21 cellular contexts compared by ENCODE assay signal in genomic region chr10:86018735-86019058, GRCh38.
"Had no signal": no experiment of that assay in that cellular context is flagged by ENCODE, and none has a peak within 500 bp of the region (broad histone marks: within the 10 kb centered on the region; RNA-seq: fewer than 3 reads in every experiment).

No MANE protein-coding gene starts in this region.

- H2AFZ ChIP-seq: parathyroid adenoma had no signal

- H3K27ac Mint-ChIP-seq: activated CD4-positive, alpha-beta memory T cell treated with anti-CD3 and anti-CD28 coated beads for 36 hours; activated T-helper 1 cell treated with anti-CD3 and anti-CD28 coated beads, Interleukin-12 subunit alpha, Interleukin-12 subunit beta, Interleukin-2, Interleukin-4 antibody, amounts not matched to agents 30 ng/mL and 10 ng/mL and 1 ng/mL, durations not matched to agents 14 hours and 24 hours and 36 hours; brain; natural killer cell treated with Interleukin-12 subunit alpha and Interleukin-12 subunit beta and Interleukin-15 and Interleukin-18, amount 100 ng/mL, for 72 hours; stimulated activated naive CD8-positive, alpha-beta T cell treated with anti-CD3 and anti-CD28 coated beads, Interleukin-15, Interleukin-2, amounts not matched to agents 100 ng/mL and 50 ng/mL, for 24 hours; T-helper 17 cell had no signal

- H3K36me3 ChIP-seq: colonic mucosa, esophagus muscularis mucosa, gastrocnemius medialis, right lobe of liver, tibial artery had no signal

- H3K79me2 ChIP-seq: parathyroid adenoma had no signal

- H3K27me3 ChIP-seq: colonic mucosa, esophagus muscularis mucosa, gastrocnemius medialis, right lobe of liver, tibial artery had no signal

- ATAC-seq: natural killer cell treated with Interleukin-12 subunit alpha and Interleukin-12 subunit beta and Interleukin-15 and Interleukin-18, amount 100 ng/mL, for 72 hours; right lobe of liver; T-helper 17 cell had no signal

- H3K9ac ChIP-seq: parathyroid adenoma had no signal

- H3K9me3 Mint-ChIP-seq: activated CD4-positive, alpha-beta memory T cell treated with anti-CD3 and anti-CD28 coated beads for 36 hours; activated T-helper 1 cell treated with anti-CD3 and anti-CD28 coated beads, Interleukin-12 subunit alpha, Interleukin-12 subunit beta, Interleukin-2, Interleukin-4 antibody, amounts not matched to agents 30 ng/mL and 10 ng/mL and 1 ng/mL, durations not matched to agents 14 hours and 24 hours and 36 hours; brain; natural killer cell treated with Interleukin-12 subunit alpha and Interleukin-12 subunit beta and Interleukin-15 and Interleukin-18, amount 100 ng/mL, for 72 hours; stimulated activated naive CD8-positive, alpha-beta T cell treated with anti-CD3 and anti-CD28 coated beads, Interleukin-15, Interleukin-2, amounts not matched to agents 100 ng/mL and 50 ng/mL, for 24 hours had no signal

- H3K4me1 ChIP-seq: colonic mucosa, parathyroid adenoma, right lobe of liver, tibial artery had no signal

- DNase-seq: activated CD4-positive, alpha-beta memory T cell treated with anti-CD3 and anti-CD28 coated beads for 36 hours; activated CD4-positive, alpha-beta T cell treated with anti-CD3 and anti-CD28 coated beads for 48 hours; activated gamma-delta T cell; activated naive CD4-positive, alpha-beta T cell treated with anti-CD3 and anti-CD28 coated beads, Interleukin-2, amount 50 U/mL, for 16 hours; activated T-cell treated with anti-CD3 and anti-CD28 coated beads for 4 hours; central memory CD4-positive, alpha-beta T cell; colonic mucosa; right lobe of liver; stimulated activated CD4-positive, alpha-beta T cell treated with anti-CD3 and anti-CD28 coated beads, Interleukin-1b, Interleukin-23, amount 100 ng/mL, for 48 hours; substantia nigra; T-helper 17 cell; tibial artery had no signal

- FAIRE-seq: islet of Langerhans had no signal

- H3K27ac ChIP-seq: colonic mucosa, esophagus muscularis mucosa, parathyroid adenoma, right lobe of liver, skin epidermis, tibial artery had no signal

- H3K9me3 ChIP-seq: colonic mucosa, esophagus muscularis mucosa, gastrocnemius medialis, right lobe of liver, tibial artery had no signal

- H3K4me3 ChIP-seq: colonic mucosa, esophagus muscularis mucosa, gastrocnemius medialis, right lobe of liver, skin epidermis, tibial artery had no signal

- H3K36me3 Mint-ChIP-seq: activated CD4-positive, alpha-beta memory T cell treated with anti-CD3 and anti-CD28 coated beads for 36 hours; brain; natural killer cell treated with Interleukin-12 subunit alpha and Interleukin-12 subunit beta and Interleukin-15 and Interleukin-18, amount 100 ng/mL, for 72 hours had no signal
